ENCODE assay signal across 8 cellular contexts in the genomic region with DNA sequence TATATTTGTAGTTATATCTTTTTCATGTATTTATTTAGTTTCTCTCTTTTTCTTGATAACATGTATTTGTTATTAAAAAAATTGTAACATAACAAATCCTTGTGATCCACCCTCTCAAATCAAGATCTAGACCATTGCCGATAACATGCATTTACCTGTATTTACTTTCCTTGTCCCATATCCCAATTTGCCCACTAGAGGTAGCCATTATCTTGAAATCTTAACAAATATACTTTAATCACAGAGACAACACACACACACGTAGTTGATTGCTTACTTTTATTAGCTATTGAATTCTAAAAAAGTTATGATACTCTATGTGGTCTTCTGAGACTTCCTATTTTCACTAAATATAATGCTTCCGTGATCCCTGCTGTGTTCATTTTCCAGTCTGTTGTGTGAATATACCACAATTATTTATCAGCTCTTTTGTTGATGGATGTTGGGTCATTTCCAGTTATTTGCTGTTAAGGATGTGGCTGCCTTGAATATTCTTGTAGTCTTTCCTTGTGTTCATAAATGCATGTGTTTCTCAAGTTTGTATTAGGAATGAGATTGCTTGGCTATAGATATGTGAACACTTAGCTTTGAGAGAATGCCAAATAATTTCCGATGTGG. TPM values are rescaled to one million over a fixed set of nuclear protein-coding genes. Genes with fewer than 3 reads are reported as not detected.
DNase-seq lines count a peak whose midpoint lies in the region; ATAC-seq and TF ChIP-seq lines count a peak whose summit lies in the region.

No MANE protein-coding gene starts in this region.

- POLR2A ChIA-PET in Panc1 (lab: Charles Lee): no interaction called here

- no peaks in the 10 kb centered on the region for H3K4me1 ChIP-seq in ACC112 (ENCODE audit: control insufficient read depth, insufficient read depth, low read length, unreplicated experiment)
- H3K4me1 ChIP-seq in Panc1 (ENCODE audit: control insufficient read depth, insufficient read depth, low read length): no peaks in the 10 kb centered on the region
- H3K4me1 ChIP-seq in foreskin keratinocyte: no peaks in the 10 kb centered on the region
- no peaks in the 10 kb centered on the region for H3K4me1 ChIP-seq in thoracic aorta (ENCODE audit: control insufficient read depth in 1 of 2, low read depth in 2 of 2)

- DNase-seq in GM13976 (ENCODE audit: low spot score) (peak; percentile 42), Panc1 (ENCODE audit: low read depth, low spot score) (peak; percentile 27), foreskin keratinocyte (peak in 1 of 2 donors; percentile 38), thoracic aorta (ENCODE audit: low spot score) (no peak), MG63 (no peak), head of caudate nucleus (no peak), dedifferentiated amniotic fluid mesenchymal stem cell (ENCODE audit: extremely low spot score) (no peak)

- BruUV-seq in Panc1 (replicated peaks; lab: Mats Ljungman, UMichigan): no TSS peak

- H3K36me3 ChIP-seq in ACC112 (ENCODE audit: insufficient read depth, low read length): no peaks in the 10 kb centered on the region
- no peaks in the 10 kb centered on the region for H3K36me3 ChIP-seq in Panc1 (ENCODE audit: control insufficient read depth, insufficient read depth, low read length)
- no peaks in the 10 kb centered on the region for H3K36me3 ChIP-seq in thoracic aorta
- no peaks in the 10 kb centered on the region for H3K36me3 ChIP-seq in MG63

- H3K4me3 ChIP-seq in ACC112 (ENCODE audit: low read depth, low read length) (peak overlapping the region; percentile 43), Panc1 (ENCODE audit: low read depth in 2 of 2, low read length in 2 of 2) (no peak overlapping the region), thoracic aorta (no peak overlapping the region), MG63 (no peak overlapping the region)

- H3K9me3 ChIP-seq in Panc1 (ENCODE audit: control insufficient read depth, insufficient read depth, low read depth, low read length) (no peaks in the 10 kb centered on the region), thoracic aorta (no peaks in the 10 kb centered on the region), MG63 (no peaks in the 10 kb centered on the region)

- no peaks in the 10 kb centered on the region for H3K79me2 ChIP-seq in ACC112 (ENCODE audit: control insufficient read depth, insufficient read depth, low read length, unreplicated experiment)

- H3K27me3 ChIP-seq in ACC112 (ENCODE audit: insufficient read depth, low read length) (no peaks in the 10 kb centered on the region), Panc1 (ENCODE audit: control insufficient read depth, insufficient read depth, low read length) (no peaks in the 10 kb centered on the region), foreskin keratinocyte (no peaks in the 10 kb centered on the region), thoracic aorta (replicated peaks; ENCODE audit: insufficient read depth) (no peaks in the 10 kb centered on the region), MG63 (no peaks in the 10 kb centered on the region)

- TF ChIP-seq CTCF in GM13976 (IDR thresholded peaks at IDR 0.05; ENCODE audit: borderline replicate concordance, control extremely low read depth, extremely low read depth, insufficient read depth, missing control alignments): peak; percentile 22
- peak; percentile 67; the same call in 1 of the 2 replicates for TF ChIP-seq CTCF in Panc1 (IDR thresholded peaks at IDR 0.05)
- TF ChIP-seq CTCF in foreskin keratinocyte (conservative IDR thresholded peaks at IDR 0.05): peak; percentile 81
- peak; percentile 39 for TF ChIP-seq CTCF in thoracic aorta (IDR thresholded peaks at IDR 0.05)

- H2AFZ ChIP-seq in ACC112 (ENCODE audit: low read length, unreplicated experiment): peak overlapping the region; percentile 87

- ATAC-seq in Panc1: peak; percentile 80; the same call in 1 of the 2 replicates
- ATAC-seq in foreskin keratinocyte: peak; percentile 60
- no peak for ATAC-seq in thoracic aorta (ENCODE audit: insufficient number of reproducible peaks, low FRiP score, low read depth)

- in situ Hi-C loops in GM13976 (cut with MboI; ENCODE audit: low sequenced_read_pairs, unreplicated experiment): loop anchor here (25.0 kb wide), 1 partner anchor 90 kb away; no protein-coding TSS in a partner anchor
- in situ Hi-C loops in Panc1 (cut with HindIII; ENCODE audit: low pct_unique_long_range_greater_than_20kb, low sequenced_read_pairs): no loop called here

- CTCF ChIA-PET in Panc1 (lab: Charles Lee): interaction anchor here (0.6 to 1.3 kb wide), 4 partner anchors 10 to 81 kb away, joined by 3 to 7 read pairs (median 4); no protein-coding TSS in a partner anchor

- intact Hi-C loops in Panc1 (cut with micrococcal nuclease; ENCODE audit: unreplicated experiment): loop anchor here (5.0 kb wide), 2 partner anchors 35 to 235 kb away; a partner anchor contains a TSS
- intact Hi-C loops in head of caudate nucleus (cut with DNase I): no loop called here

- no peak overlapping the region for H3K27ac ChIP-seq in ACC112 (ENCODE audit: low read depth, low read length)
- no peak overlapping the region for H3K27ac ChIP-seq in Panc1 (ENCODE audit: low read length)
- H3K27ac ChIP-seq in foreskin keratinocyte: no peak overlapping the region
- H3K27ac ChIP-seq in thoracic aorta: no peak overlapping the region

RNA-seq across cellular contexts. Expression of a gene that starts 31.3 kb away (rescaled TPM):
- total RNA-seq in Panc1 (2021; ENCODE audit: unreplicated experiment) (64.3 TPM), foreskin keratinocyte (43.6 and 45.8 TPM in 2 replicates), thoracic aorta (100 to 1,000 TPM in 1 of 2 donors, 10 to 100 TPM in 1; 94.2 to 102 TPM)
- polyA plus RNA-seq in Panc1 (2012; ENCODE audit: insufficient read length): 21.5 TPM
- 14.0 TPM in 2 replicates for polyA plus RNA-seq in foreskin keratinocyte
- total RNA-seq in MG63 (2014; rRNA removed; shearing (Covaris generic); ENCODE audit: low replicate concordance): 30.6 and 56.8 TPM in 2 replicates

Comparison
In these comparisons a context has a peak if more than half of its experiments do, and no peak if none do; other contexts are left out.
1. DNase-seq: peak in GM13976 (single experiment) and Panc1 (single experiment); none in thoracic aorta (single experiment), MG63 (single experiment), head of caudate nucleus (0 of 42) and dedifferentiated amniotic fluid mesenchymal stem cell (single experiment).
2. CTCF ChIP-seq: peak in every context shown above with its lines; median percentile 81 in foreskin keratinocyte; 67 in Panc1; 39 in thoracic aorta; 22 in GM13976.